In the genomic region with DNA sequence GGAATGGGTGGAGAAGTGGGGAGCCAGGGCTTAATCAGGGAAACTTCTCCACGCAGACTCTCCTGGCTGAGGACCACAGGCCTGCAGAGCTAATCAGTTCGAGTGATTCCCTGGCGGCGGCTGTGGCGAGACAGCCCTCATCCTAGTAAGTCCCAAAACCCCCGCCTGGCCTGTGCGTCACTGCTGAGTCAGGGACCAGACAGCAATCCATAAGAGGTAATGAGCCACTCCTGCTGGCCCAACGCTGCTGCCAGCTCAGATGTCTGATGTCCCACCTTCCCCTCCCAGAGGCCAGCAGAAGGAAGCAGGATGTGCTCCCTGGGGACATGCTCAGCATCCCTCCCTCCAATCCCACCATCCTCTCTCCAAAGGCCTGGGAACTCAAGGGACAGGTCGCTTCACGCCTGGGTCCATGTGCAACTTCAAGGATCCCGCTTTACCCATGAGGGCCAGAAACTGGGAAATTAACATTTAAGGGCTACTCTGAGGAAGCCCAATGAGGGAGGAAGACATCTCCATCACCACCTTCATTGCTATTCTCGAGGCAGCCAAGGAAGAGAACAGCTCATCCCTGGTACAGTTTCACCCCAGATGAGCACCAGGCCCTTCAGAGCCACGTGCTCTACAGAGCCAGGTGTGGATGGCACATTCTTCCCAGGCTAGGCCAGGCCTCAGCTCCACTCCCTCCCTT, we compare ENCODE assay signal across 13 cellular contexts. TPM values are rescaled to one million over a fixed set of nuclear protein-coding genes. Genes with fewer than 3 reads are reported as not detected.
DNase-seq lines count a peak whose midpoint lies in the region; ATAC-seq, FAIRE-seq and TF ChIP-seq lines count a peak whose summit lies in the region.
"Had no signal": no experiment of that assay in that cellular context is flagged by ENCODE, and none has a peak within 500 bp of the region (broad histone marks: within the 10 kb centered on the region; RNA-seq: fewer than 3 reads in every experiment).

No MANE protein-coding gene starts in this region.

- FAIRE-seq in GM12878 (lab: Jason Lieb, UNC) = no peak

- BruUV-seq in GM12878 (replicated peaks; lab: Mats Ljungman, UMichigan) = TSS peak; percentile 1

- TF ChIP-seq RAD21 in GM12878 (IDR thresholded peaks at IDR 0.05; ENCODE audit: insufficient read depth, low read depth, low read length) = no peak

- TF ChIP-seq CTCF in AG04450 (IDR thresholded peaks at IDR 0.05; ENCODE audit: low read depth, low read length) = no peak
- TF ChIP-seq CTCF in GM12878 (IDR thresholded peaks at IDR 0.05 in 2 of 3, conservative IDR thresholded peaks at IDR 0.05 in 1 of 3; ENCODE audit: control insufficient read depth in 2 of 3, extremely low read depth in 1 of 3, insufficient read depth in 1 of 3, low read depth in 3 of 3, low read length in 3 of 3) = no peak
- TF ChIP-seq CTCF in kidney epithelial cell (IDR thresholded peaks at IDR 0.05; ENCODE audit: insufficient read depth, low read length, poor library complexity, severe bottlenecking) = no peak

- intact Hi-C loops in GM12878 (cut with micrococcal nuclease; ENCODE audit: unreplicated experiment) = no loop called here

- no peak overlapping the region for H3K9ac ChIP-seq in GM12878 (ENCODE audit: control insufficient read depth, insufficient read depth, low read length)

- POLR2A ChIA-PET in AG04450 (lab: Yijun Ruan, JAX) = interaction anchor here (0.5 to 1.5 kb wide), 5 partner anchors 8 to 223 kb away, joined by 3 to 5 read pairs (median 4); a partner anchor contains a TSS
- POLR2A ChIA-PET in GM12878 (lab: Charles Lee) = interaction anchor here (0.6 to 1.4 kb wide), 4 partner anchors 18 to 1717 kb away, joined by 3 to 7 read pairs (median 4); a partner anchor contains a TSS

- CTCF ChIA-PET in AG04450 (lab: Charles Lee) (no interaction called here), GM12878 (lab: Yijun Ruan, JAX) (interaction anchor here (0.7 kb wide), 1 partner anchor 215 kb away, joined by 3 read pairs; no protein-coding TSS in a partner anchor)

- H3K4me3 ChIP-seq in AG04450 (ENCODE audit: low read depth, low read length) = no peak overlapping the region
- H3K4me3 ChIP-seq in GM12878 = no peak overlapping the region
- H3K4me3 ChIP-seq in kidney epithelial cell (ENCODE audit: low read depth, low read length) = no peak overlapping the region
- no peak overlapping the region for H3K4me3 ChIP-seq in H7 (ENCODE audit: insufficient read depth, low read depth, low read length)

- in situ Hi-C loops in GM12878 (cut with MboI) = no loop called here

- ATAC-seq in GM12878 (no peak), GM18858 (IDR thresholded peaks at IDR 0.05; ENCODE audit: unreplicated experiment) (no peak)

- no peak for TF ChIP-seq POLR2A in GM12878 (IDR thresholded peaks at IDR 0.05; ENCODE audit: low read depth, low read length)

- H3K36me3 ChIP-seq in GM12878 (ENCODE audit: control insufficient read depth in 2 of 2, insufficient read depth in 2 of 2, low read length in 1 of 2) = peaks cover 39 to 41% of the 10 kb centered on the region in 2 experiments
- H3K36me3 ChIP-seq in kidney epithelial cell (ENCODE audit: control insufficient read depth, insufficient read depth, low read length) = peaks cover 10% of the 10 kb centered on the region
- H3K36me3 ChIP-seq in H7 (replicated peaks; ENCODE audit: control insufficient read depth, insufficient read depth, low read length) = peaks cover 75% of the 10 kb centered on the region

- H3K79me2 ChIP-seq in GM12878 (ENCODE audit: control insufficient read depth, insufficient read depth, low read length) = peaks cover 29% of the 10 kb centered on the region

- WGBS in GM12878 (ENCODE audit: insufficient coverage, insufficient replicate concordance, low lambda C conversion rate, missing lambda C conversion rate) = 84% methylated on average over 13 of the region's 13 CpGs

- no peak overlapping the region for H3K4me2 ChIP-seq in GM12878 (ENCODE audit: control insufficient read depth, insufficient read depth)

- H3K4me1 ChIP-seq in GM12878 (ENCODE audit: control insufficient read depth, insufficient read depth, low read length) = peaks cover 6% of the 10 kb centered on the region; the same call in 1 of the 2 replicates

- RAD21 ChIA-PET in GM12878 (lab: Charles Lee; ENCODE audit: unreplicated experiment) = interaction anchor here (1.4 kb wide), 1 partner anchor 49 kb away, joined by 3 read pairs; no protein-coding TSS in a partner anchor

- no peak overlapping the region for H2AFZ ChIP-seq in GM12878 (ENCODE audit: control insufficient read depth, low read depth, low read length)

- peaks cover 5% of the 10 kb centered on the region; the same call in 1 of the 2 replicates for H4K20me1 ChIP-seq in GM12878 (ENCODE audit: control insufficient read depth, insufficient read depth)

- H3K27me3 ChIP-seq in AG04450 (ENCODE audit: control insufficient read depth, insufficient read depth, low read length) = no peaks in the 10 kb centered on the region
- H3K27me3 ChIP-seq in GM12878 (replicated peaks in 1 of 2; ENCODE audit: control insufficient read depth in 2 of 2, insufficient read depth in 2 of 2, low read length in 1 of 2) = no peaks in the 10 kb centered on the region
- H3K27me3 ChIP-seq in kidney epithelial cell (ENCODE audit: control insufficient read depth, insufficient read depth, low read length) = no peaks in the 10 kb centered on the region
- no peaks in the 10 kb centered on the region for H3K27me3 ChIP-seq in H7 (ENCODE audit: control insufficient read depth, insufficient read depth, low read length)

- no peaks in the 10 kb centered on the region for H3K9me3 ChIP-seq in AG04450 (ENCODE audit: control insufficient read depth, insufficient read depth, low read length)
- H3K9me3 ChIP-seq in GM12878 (replicated peaks; ENCODE audit: control insufficient read depth, insufficient read depth, low read length) = no peaks in the 10 kb centered on the region

- TF ChIP-seq EP300 in GM12878 (IDR thresholded peaks at IDR 0.05; ENCODE audit: borderline replicate concordance in 1 of 2, control insufficient read depth in 1 of 2, low read depth in 2 of 2, low read length in 2 of 2) = no peak

- DNase-seq in AG04450 (ENCODE audit: low read depth, low spot score) (peak; percentile 86), HK-2 (ENCODE audit: unreplicated experiment) (peak; percentile 99), GM12878 (ENCODE audit: low read depth, low spot score) (no peak), kidney epithelial cell (ENCODE audit: low read depth) (peak; percentile 95), UCSD-AML1 (lab: John Stamatoyannopoulos, UW; ENCODE audit: unreplicated experiment) (no peak), H7 (no peak)
- DNase-seq in stimulated activated naive CD4-positive, alpha-beta T cell (lab: John Stamatoyannopoulos, UW) = no peak
- DNase-seq: activated CD4-positive, CD25-positive, alpha-beta regulatory T cell; activated effector memory CD4-positive, alpha-beta T cell treated with Interleukin-2 at 50 U/mL for 16 hours; KBM-7; RPMI8226; stimulated activated CD4-positive, alpha-beta T cell treated with anti-CD3 and anti-CD28 coated beads, Interleukin-2, amount 100 ng/mL, for 24 hours had no signal

- SMC1A ChIA-PET in GM12878 (lab: Charles Lee; ENCODE audit: uncharacterized antibody, unreplicated experiment) = interaction anchor here (0.5 kb wide), 1 partner anchor 16 kb away, joined by 3 read pairs; no protein-coding TSS in a partner anchor

- H3K27ac ChIP-seq in AG04450 (ENCODE audit: low read depth, low read length) = peak overlapping the region; percentile 86
- no peak overlapping the region for H3K27ac ChIP-seq in GM12878 (ENCODE audit: control insufficient read depth, insufficient read depth)

RNA-seq across cellular contexts. Expression of a gene that starts 7.9 kb away (rescaled TPM):
- 161 and 163 TPM in 2 replicates for polyA plus RNA-seq in AG04450 (2011; rRNA removed)
- polyA minus RNA-seq in AG04450 (2011; rRNA and poly(A)+ RNA removed) = 273 and 347 TPM in 2 replicates
- 60.0 and 63.4 TPM in 2 replicates for total RNA-seq in GM12878 (2013; cell fraction: nucleolus; rRNA removed)
- 104 and 111 TPM in 2 replicates for total RNA-seq in GM12878 (2014; rRNA removed)
- total RNA-seq in GM12878 (2014; rRNA removed; fragmentation: Illumina TruSeq; extraction: Trizol) = 112 and 113 TPM in 2 replicates
- 224 and 228 TPM in 2 replicates for total RNA-seq in GM12878 (2021)
- 37.0 TPM for polyA plus RNA-seq in GM12878 (2011; ENCODE audit: low read depth)
- polyA plus RNA-seq in GM12878 (2011; rRNA removed) = 96.6 and 140 TPM in 2 replicates
- polyA plus RNA-seq in GM12878 (2011; cell fraction: cytosol; rRNA removed) = 132 and 154 TPM in 2 replicates
- polyA plus RNA-seq in GM12878 (2011; cell fraction: nucleus; rRNA removed) = 125 and 158 TPM in 2 replicates
- polyA plus RNA-seq in GM12878 (2012) = 63.8 and 69.0 TPM in 2 replicates
- polyA plus RNA-seq in GM12878 (2014; fragmentation: Illumina TruSeq; extraction: Trizol) = 113 and 136 TPM in 2 replicates
- 10 to 100 TPM; 32.6 to 39.6 TPM for polyA plus RNA-seq in GM12878 (2014; fragmentation: Nextera tagmentation; extraction: Ambion mirVana)
- polyA plus RNA-seq in GM12878 (2014; rRNA removed) = 128 and 129 TPM in 2 replicates
- polyA plus RNA-seq in GM12878 (2016; fragmentation: Nextera tagmentation; extraction: Ambion mirVana) = 100 to 1,000 TPM; 112 to 116 TPM
- 238 and 284 TPM in 2 replicates for polyA minus RNA-seq in GM12878 (2011; rRNA and poly(A)+ RNA removed)
- polyA minus RNA-seq in GM12878 (2011; cell fraction: cytosol; rRNA and poly(A)+ RNA removed) = 92.9 and 117 TPM in 2 replicates
- polyA minus RNA-seq in GM12878 (2011; cell fraction: nucleus; rRNA and poly(A)+ RNA removed) = 40.1 and 74.8 TPM in 2 replicates
- total RNA-seq in kidney epithelial cell = 241 and 301 TPM in 2 replicates
- total RNA-seq in H7 (2014; rRNA removed; shearing (Covaris generic)) = 235 and 260 TPM in 2 replicates

RNA-seq across cellular contexts. Expression of a gene that starts 19.6 kb away (rescaled TPM):
- polyA plus RNA-seq in AG04450 (2011; rRNA removed) = 0.47 and 0.56 TPM in 2 replicates
- 0.74 and 2.0 TPM in 2 replicates for polyA minus RNA-seq in AG04450 (2011; rRNA and poly(A)+ RNA removed)
- total RNA-seq in GM12878 (2013; cell fraction: nucleolus; rRNA removed) = 0.38 and 1.1 TPM in 2 replicates
- total RNA-seq in GM12878 (2014; rRNA removed) = 0.11 and 0.16 TPM in 2 replicates
- 0.22 and 0.55 TPM in 2 replicates for total RNA-seq in GM12878 (2014; rRNA removed; fragmentation: Illumina TruSeq; extraction: Trizol)
- 0.46 TPM in 1 of 2 replicates, not detected in the other for total RNA-seq in GM12878 (2021)
- 0.14 TPM for polyA plus RNA-seq in GM12878 (2011; ENCODE audit: low read depth)
- polyA plus RNA-seq in GM12878 (2011; rRNA removed) = 0.27 and 0.53 TPM in 2 replicates
- 0.09 and 0.20 TPM in 2 replicates for polyA plus RNA-seq in GM12878 (2011; cell fraction: cytosol; rRNA removed)
- 0.34 and 0.63 TPM in 2 replicates for polyA plus RNA-seq in GM12878 (2011; cell fraction: nucleus; rRNA removed)
- 0.19 and 0.31 TPM in 2 replicates for polyA plus RNA-seq in GM12878 (2012)
- polyA plus RNA-seq in GM12878 (2014; fragmentation: Illumina TruSeq; extraction: Trizol) = 0.17 and 0.60 TPM in 2 replicates
- under 1 TPM; 0.10 to 0.44 TPM for polyA plus RNA-seq in GM12878 (2014; fragmentation: Nextera tagmentation; extraction: Ambion mirVana)
- polyA plus RNA-seq in GM12878 (2014; rRNA removed) = 0.17 and 0.27 TPM in 2 replicates
- polyA plus RNA-seq in GM12878 (2016; fragmentation: Nextera tagmentation; extraction: Ambion mirVana) = under 1 TPM; 0.68 to 0.73 TPM
- polyA minus RNA-seq in GM12878 (2011; rRNA and poly(A)+ RNA removed) = 0.44 and 0.52 TPM in 2 replicates
- not detected in 2 replicates for polyA minus RNA-seq in GM12878 (2011; cell fraction: cytosol; rRNA and poly(A)+ RNA removed)
- 0.36 TPM in 1 of 2 replicates, not detected in the other for polyA minus RNA-seq in GM12878 (2011; cell fraction: nucleus; rRNA and poly(A)+ RNA removed)
- total RNA-seq in kidney epithelial cell = 0.62 and 0.84 TPM in 2 replicates
- total RNA-seq in H7 (2014; rRNA removed; shearing (Covaris generic)) = 0.28 and 0.85 TPM in 2 replicates

RNA-seq across cellular contexts. Expression of a gene that starts 45.6 kb away (rescaled TPM):
- polyA plus RNA-seq in AG04450 (2011; rRNA removed) (7.6 and 9.3 TPM in 2 replicates), GM12878 (2011; rRNA removed) (8.6 and 9.2 TPM in 2 replicates), GM12878 (2014; fragmentation: Illumina TruSeq; extraction: Trizol) (3.1 and 4.5 TPM in 2 replicates), GM12878 (2014; fragmentation: Nextera tagmentation; extraction: Ambion mirVana) (under 1 TPM; 0.07 to 0.10 TPM), GM12878 (2014; rRNA removed) (5.4 and 6.0 TPM in 2 replicates), GM12878 (2016; fragmentation: Nextera tagmentation; extraction: Ambion mirVana) (10 to 100 TPM; 11.5 to 12.1 TPM)
- polyA minus RNA-seq in AG04450 (2011; rRNA and poly(A)+ RNA removed) = 28.0 and 39.1 TPM in 2 replicates
- total RNA-seq in GM12878 (2013; cell fraction: nucleolus; rRNA removed) = 23.5 and 24.7 TPM in 2 replicates
- total RNA-seq in GM12878 (2014; rRNA removed) (15.5 and 17.2 TPM in 2 replicates), GM12878 (2014; rRNA removed; fragmentation: Illumina TruSeq; extraction: Trizol) (13.4 and 13.9 TPM in 2 replicates), GM12878 (2021) (11.5 and 13.9 TPM in 2 replicates), kidney epithelial cell (28.3 and 29.2 TPM in 2 replicates)
- polyA plus RNA-seq in GM12878 (2011; ENCODE audit: low read depth) = 3.1 TPM
- 5.9 and 6.7 TPM in 2 replicates for polyA plus RNA-seq in GM12878 (2011; cell fraction: cytosol; rRNA removed)
- 3.4 and 4.0 TPM in 2 replicates for polyA plus RNA-seq in GM12878 (2011; cell fraction: nucleus; rRNA removed)
- 2.3 and 2.4 TPM in 2 replicates for polyA plus RNA-seq in GM12878 (2012)
- 31.0 and 44.5 TPM in 2 replicates for polyA minus RNA-seq in GM12878 (2011; rRNA and poly(A)+ RNA removed)
- polyA minus RNA-seq in GM12878 (2011; cell fraction: cytosol; rRNA and poly(A)+ RNA removed) = 8.7 and 13.5 TPM in 2 replicates
- polyA minus RNA-seq in GM12878 (2011; cell fraction: nucleus; rRNA and poly(A)+ RNA removed) = 5.1 and 7.9 TPM in 2 replicates
- 14.7 and 18.1 TPM in 2 replicates for total RNA-seq in H7 (2014; rRNA removed; shearing (Covaris generic))

RNA-seq across cellular contexts. Expression of a gene that starts 55.7 kb away (rescaled TPM):
- 53.0 and 85.7 TPM in 2 replicates for polyA plus RNA-seq in AG04450 (2011; rRNA removed)
- 126 and 219 TPM in 2 replicates for polyA minus RNA-seq in AG04450 (2011; rRNA and poly(A)+ RNA removed)
- total RNA-seq in GM12878 (2013; cell fraction: nucleolus; rRNA removed) = 22.0 and 33.7 TPM in 2 replicates
- total RNA-seq in GM12878 (2014; rRNA removed) = 35.6 and 39.5 TPM in 2 replicates
- total RNA-seq in GM12878 (2014; rRNA removed; fragmentation: Illumina TruSeq; extraction: Trizol) = 22.5 and 22.9 TPM in 2 replicates
- total RNA-seq in GM12878 (2021) = 50.9 and 52.2 TPM in 2 replicates
- 11.6 TPM for polyA plus RNA-seq in GM12878 (2011; ENCODE audit: low read depth)
- polyA plus RNA-seq in GM12878 (2011; rRNA removed) = 14.4 and 24.6 TPM in 2 replicates
- 31.7 and 35.2 TPM in 2 replicates for polyA plus RNA-seq in GM12878 (2011; cell fraction: cytosol; rRNA removed)
- polyA plus RNA-seq in GM12878 (2011; cell fraction: nucleus; rRNA removed) = 23.4 and 31.0 TPM in 2 replicates
- polyA plus RNA-seq in GM12878 (2012) = 25.0 and 30.4 TPM in 2 replicates
- 16.9 and 26.3 TPM in 2 replicates for polyA plus RNA-seq in GM12878 (2014; fragmentation: Illumina TruSeq; extraction: Trizol)
- 1 to 10 TPM; 1.8 to 4.4 TPM for polyA plus RNA-seq in GM12878 (2014; fragmentation: Nextera tagmentation; extraction: Ambion mirVana)
- 36.5 and 40.4 TPM in 2 replicates for polyA plus RNA-seq in GM12878 (2014; rRNA removed)
- 10 to 100 TPM; 59.8 to 60.7 TPM for polyA plus RNA-seq in GM12878 (2016; fragmentation: Nextera tagmentation; extraction: Ambion mirVana)
- 64.6 and 68.2 TPM in 2 replicates for polyA minus RNA-seq in GM12878 (2011; rRNA and poly(A)+ RNA removed)
- 27.3 and 32.6 TPM in 2 replicates for polyA minus RNA-seq in GM12878 (2011; cell fraction: cytosol; rRNA and poly(A)+ RNA removed)
- polyA minus RNA-seq in GM12878 (2011; cell fraction: nucleus; rRNA and poly(A)+ RNA removed) = 15.0 and 26.4 TPM in 2 replicates
- total RNA-seq in kidney epithelial cell = 58.5 and 65.1 TPM in 2 replicates
- 32.8 and 46.1 TPM in 2 replicates for total RNA-seq in H7 (2014; rRNA removed; shearing (Covaris generic))

Comparison
In these comparisons a context has a peak if more than half of its experiments do, and no peak if none do; other contexts are left out.
1. DNase-seq: peak in AG04450 (single experiment), HK-2 (single experiment) and kidney epithelial cell (single experiment); none in GM12878 (single experiment), UCSD-AML1 (single experiment), stimulated activated naive CD4-positive, alpha-beta T cell (0 of 6) and H7 (single experiment).